ENCODE assay signal across 17 cellular contexts in genomic region chr12:120800665-120801064, GRCh38.
A peak's percentile ranks its signal among the peaks of the same experiment; 100 is the strongest.
DNase-seq lines count a peak whose midpoint lies in the region; ATAC-seq, FAIRE-seq and TF ChIP-seq lines count a peak whose summit lies in the region.
"Had no signal": no experiment of that assay in that cellular context is flagged by ENCODE, and none has a peak within 500 bp of the region (broad histone marks: within the 10 kb centered on the region; RNA-seq: fewer than 3 reads in every experiment).

No MANE protein-coding gene starts in this region.

- no peaks in the 10 kb centered on the region for H3K27me3 ChIP-seq in keratinocyte (ENCODE audit: control insufficient read depth, extremely low read depth, insufficient read depth, low read length)
- H3K27me3 ChIP-seq in gastroesophageal sphincter = no peaks in the 10 kb centered on the region
- H3K27me3 ChIP-seq: BE2C, ovary had no signal

- no peak for TF ChIP-seq EP300 in gastroesophageal sphincter (IDR thresholded peaks at IDR 0.05)

- H3K4me1 ChIP-seq in keratinocyte (ENCODE audit: control insufficient read depth, extremely low read depth, insufficient read depth, low read length) (peaks cover 10% of the 10 kb centered on the region), gastroesophageal sphincter (peaks cover 0 to 10% (median 0%) of the 10 kb centered on the region in 3 donors)
- H3K4me1 ChIP-seq: BE2C had no signal

- no peak overlapping the region for H3K4me3 Mint-ChIP-seq in WTC11
- H3K4me3 Mint-ChIP-seq: HFFc6 had no signal

- TF ChIP-seq POLR2A in gastroesophageal sphincter (IDR thresholded peaks at IDR 0.05) = no peak

- no peak overlapping the region for H2AFZ ChIP-seq in keratinocyte (ENCODE audit: control insufficient read depth, low read length)
- H2AFZ ChIP-seq: PC-9 had no signal

- no peak overlapping the region for H3K4me3 ChIP-seq in keratinocyte (ENCODE audit: control insufficient read depth in 2 of 3, extremely low read depth in 1 of 3, insufficient read depth in 2 of 3, low read depth in 1 of 3, low read length in 3 of 3)
- H3K4me3 ChIP-seq in gastroesophageal sphincter = no peak overlapping the region
- H3K4me3 ChIP-seq: ovary, PC-9, skin epidermis had no signal

- H3K9ac ChIP-seq in keratinocyte (ENCODE audit: control insufficient read depth, extremely low read depth, insufficient read depth, low read length) = no peak overlapping the region

- dilution Hi-C loops in keratinocyte (cut with MboI; ENCODE audit: extremely low pct_ligation_motif_present, low sequenced_read_pairs) = no loop called here

- CTCF ChIA-PET in GM10248 (lab: Yijun Ruan, JAX) (interaction anchor here (1.1 to 4.6 kb wide), 10 partner anchors 12 to 171 kb away, joined by 3 to 32 read pairs (median 6); no protein-coding TSS in a partner anchor), WTC11 (lab: Charles Lee) (interaction anchor here (0.6 to 1.9 kb wide), 4 partner anchors 56 to 205 kb away, joined by 3 to 5 read pairs (median 4); no protein-coding TSS in a partner anchor)

- H3K9me3 ChIP-seq in keratinocyte (ENCODE audit: control insufficient read depth, low read depth, low read length) = peaks cover 1% of the 10 kb centered on the region
- peaks cover 0 to 7% (median 0%) of the 10 kb centered on the region in 3 donors for H3K9me3 ChIP-seq in gastroesophageal sphincter
- H3K9me3 ChIP-seq: ovary had no signal

- H3K27ac ChIP-seq in keratinocyte (ENCODE audit: control insufficient read depth, insufficient read depth, low read length) = no peak overlapping the region
- H3K27ac ChIP-seq in gastroesophageal sphincter = no peak overlapping the region
- H3K27ac ChIP-seq: ovary, PC-9, skin epidermis had no signal

- no peak overlapping the region for H3K4me2 ChIP-seq in keratinocyte (ENCODE audit: control insufficient read depth, extremely low read depth, insufficient read depth, low read depth, low read length)
- H3K4me2 ChIP-seq: PC-9 had no signal

- H3K36me3 ChIP-seq in keratinocyte (ENCODE audit: control insufficient read depth in 2 of 2, extremely low read depth in 1 of 2, insufficient read depth in 2 of 2, low read length in 2 of 2) (no peaks in the 10 kb centered on the region), gastroesophageal sphincter (peaks cover 0 to 4% of the 10 kb centered on the region in 2 donors)
- H3K36me3 ChIP-seq: BE2C, ovary had no signal

- peaks cover 2% of the 10 kb centered on the region for H3K9me1 ChIP-seq in keratinocyte (ENCODE audit: control insufficient read depth, extremely low read depth, insufficient read depth, low read length)

- H3K27me3 Mint-ChIP-seq in WTC11 (ENCODE audit: low read depth) = no peaks in the 10 kb centered on the region

- DNase-seq in GM10248 (ENCODE audit: extremely low spot score) (peak; percentile 18), WTC11 (ENCODE audit: low spot score) (no peak), keratinocyte (ENCODE audit: low read depth, low spot score) (no peak), occipital lobe (lab: John Stamatoyannopoulos, UW) (no peak)
- DNase-seq: BE2C; HFFc6; Kasumi-1; NCI-H446 treated with DMSO at 0.1 percent for 48 hours; ovary; stimulated activated naive CD4-positive, alpha-beta T cell had no signal

- ATAC-seq in GM21619 (IDR thresholded peaks at IDR 0.05; ENCODE audit: unreplicated experiment) = peak; percentile 37
- no peak for ATAC-seq in WTC11
- no peak for ATAC-seq in gastroesophageal sphincter
- ATAC-seq in GM19455 (IDR thresholded peaks at IDR 0.05; ENCODE audit: unreplicated experiment) = no peak
- ATAC-seq: SK-N-SH treated with all-trans-retinoic acid at 6 μM for 48 hours had no signal

- POLR2A ChIA-PET in GM10248 (lab: Yijun Ruan, JAX) (no interaction called here), WTC11 (lab: Charles Lee) (no interaction called here)

- H3K27ac Mint-ChIP-seq in WTC11 = peak overlapping the region; percentile 65; the same call in 1 of the 2 replicates
- H3K27ac Mint-ChIP-seq: HFFc6 had no signal

- H3K79me2 ChIP-seq in keratinocyte (ENCODE audit: control insufficient read depth, insufficient read depth, low read length) = peaks cover 16% of the 10 kb centered on the region

- peaks cover 17% of the 10 kb centered on the region for H3K9me3 Mint-ChIP-seq in WTC11

- FAIRE-seq in keratinocyte (lab: Jason Lieb, UNC) = peak; percentile 34
- FAIRE-seq: urothelium cell line had no signal

- TF ChIP-seq CTCF in GM10248 (IDR thresholded peaks at IDR 0.05; ENCODE audit: control extremely low read depth, extremely low read depth, low read depth, missing control alignments) (no peak), WTC11 (IDR thresholded peaks at IDR 0.05) (no peak), keratinocyte (optimal IDR thresholded peaks at IDR 0.05 in 1 of 3, IDR thresholded peaks at IDR 0.05 in 1 of 3, conservative IDR thresholded peaks at IDR 0.05 in 1 of 3; ENCODE audit: extremely low read depth in 1 of 3, insufficient read depth in 2 of 3, low read length in 3 of 3) (no peak), gastroesophageal sphincter (IDR thresholded peaks at IDR 0.05) (no peak)

- H3K4me1 Mint-ChIP-seq in WTC11 = peaks cover 30% of the 10 kb centered on the region

- peaks cover 3% of the 10 kb centered on the region for H4K20me1 ChIP-seq in keratinocyte (ENCODE audit: control insufficient read depth, extremely low read depth, insufficient read depth, low read length)

- peaks cover 17% of the 10 kb centered on the region for H3K36me3 Mint-ChIP-seq in WTC11

TF ChIP-seq in WTC11, 78 proteins besides CTCF, POLR2A, EP300 and RAD21 (continues in another document):
- TF ChIP-seq ZNF138 (CRISPR knock-in tag; conservative IDR thresholded peaks at IDR 0.05) = no peak
- no peak for TF ChIP-seq MXD4 (CRISPR knock-in tag; IDR thresholded peaks at IDR 0.05; ENCODE audit: borderline replicate concordance)
- no peak for TF ChIP-seq NFATC4 (CRISPR knock-in tag; IDR thresholded peaks at IDR 0.05)
- TF ChIP-seq ZNF532 (CRISPR knock-in tag; IDR thresholded peaks at IDR 0.05; ENCODE audit: borderline replicate concordance) = no peak
- no peak for TF ChIP-seq EMX1 (CRISPR knock-in tag; IDR thresholded peaks at IDR 0.05)
- TF ChIP-seq PRDM15 (CRISPR knock-in tag; IDR thresholded peaks at IDR 0.05) = no peak
- TF ChIP-seq IRF1 (CRISPR knock-in tag; IDR thresholded peaks at IDR 0.05) = no peak
